In genomic region chr4:52076731-52077130, GRCh38 we compare ENCODE assay signal across 12 cellular contexts. TPM values are rescaled to one million over a fixed set of nuclear protein-coding genes. Genes with fewer than 3 reads are reported as not detected.
DNase-seq lines count a peak whose midpoint lies in the region; ATAC-seq and TF ChIP-seq lines count a peak whose summit lies in the region.
"Had no signal": no experiment of that assay in that cellular context is flagged by ENCODE, and none has a peak within 500 bp of the region (broad histone marks: within the 10 kb centered on the region; RNA-seq: fewer than 3 reads in every experiment).

No MANE protein-coding gene starts in this region.

- no peak for TF ChIP-seq POLR2A in esophagus muscularis mucosa (IDR thresholded peaks at IDR 0.05; ENCODE audit: low read depth)
- no peak for TF ChIP-seq POLR2A in sigmoid colon (IDR thresholded peaks at IDR 0.05)

- no peak overlapping the region for H3K9ac ChIP-seq in skeletal muscle satellite cell (ENCODE audit: low read depth, low read length)

- DNase-seq in esophagus muscularis mucosa (ENCODE audit: extremely low spot score), result no peak
- DNase-seq in kidney tubule cell (ENCODE audit: low spot score), result peak; percentile 25
- no peak for DNase-seq in NCI-H2227 treated with DMSO at 0.1 percent for 48 hours (lab: John Stamatoyannopoulos, UW)
- no peak for DNase-seq in NCI-H2029 (lab: John Stamatoyannopoulos, UW)
- DNase-seq in sigmoid colon, result no peak
- DNase-seq: activated B cell treated with CpG ODN at 0.5 μM for 24 hours; activated T-cell treated with anti-CD3 and anti-CD28 coated beads, Interleukin-2, amount 50 U/mL, for 48 hours; NCI-H526 treated with DMSO at 0.1 percent for 48 hours; SHP77 treated with DMSO at 0.1 percent for 48 hours had no signal

- intact Hi-C loops in esophagus muscularis mucosa (cut with DNase I) (no loop called here), sigmoid colon (cut with DNase I) (no loop called here)

- H3K27me3 ChIP-seq in esophagus muscularis mucosa (peaks cover 0 to 11% (median 1%) of the 10 kb centered on the region in 4 donors), skeletal muscle satellite cell (ENCODE audit: control insufficient read depth, insufficient read depth, low read length) (peaks cover 15% of the 10 kb centered on the region), sigmoid colon (peaks cover 0 to 16% (median 0%) of the 10 kb centered on the region in 3 donors)

- H3K4me2 ChIP-seq in skeletal muscle satellite cell (ENCODE audit: low read length), result peak overlapping the region; percentile 72

- peak; percentile 72 for ATAC-seq in SK-N-SH treated with all-trans-retinoic acid at 6 μM for 48 hours
- no peak for ATAC-seq in GM21619 (IDR thresholded peaks at IDR 0.05; ENCODE audit: unreplicated experiment)

- no peak overlapping the region for H3K27ac ChIP-seq in esophagus muscularis mucosa (replicated peaks in 1 of 4)
- H3K27ac ChIP-seq in sigmoid colon, result no peak overlapping the region

- TF ChIP-seq CTCF in esophagus muscularis mucosa (IDR thresholded peaks at IDR 0.05) (no peak), sigmoid colon (IDR thresholded peaks at IDR 0.05) (no peak)

- H3K9me3 ChIP-seq in esophagus muscularis mucosa, result no peaks in the 10 kb centered on the region
- no peaks in the 10 kb centered on the region for H3K9me3 ChIP-seq in skeletal muscle satellite cell (replicated peaks; ENCODE audit: low read length)
- no peaks in the 10 kb centered on the region for H3K9me3 ChIP-seq in sigmoid colon

- H3K36me3 ChIP-seq in esophagus muscularis mucosa (no peaks in the 10 kb centered on the region), skeletal muscle satellite cell (ENCODE audit: insufficient read depth, low read length) (no peaks in the 10 kb centered on the region), sigmoid colon (no peaks in the 10 kb centered on the region)

- 10% methylated on average over 18 of the region's 26 CpGs for WGBS in esophagus muscularis mucosa
- 15 to 76% methylated on average over 26 of the region's 26 CpGs for WGBS in sigmoid colon, 2 donors

- H3K4me1 ChIP-seq in esophagus muscularis mucosa, result peaks cover 0 to 6% (median 5%) of the 10 kb centered on the region in 4 donors
- no peaks in the 10 kb centered on the region for H3K4me1 ChIP-seq in skeletal muscle satellite cell (ENCODE audit: control insufficient read depth, insufficient read depth, low read length)
- peaks cover 0 to 5% (median 0%) of the 10 kb centered on the region in 4 donors for H3K4me1 ChIP-seq in sigmoid colon

- H3K4me3 ChIP-seq in esophagus muscularis mucosa, result peak overlapping the region in 3 of 4 donors; percentile 17 to 34 (median 27)
- H3K4me3 ChIP-seq in skeletal muscle satellite cell (ENCODE audit: low read length), result peak overlapping the region; percentile 49
- peak overlapping the region in 1 of 4 donors; percentile 18 for H3K4me3 ChIP-seq in sigmoid colon

- no peak for TF ChIP-seq EP300 in esophagus muscularis mucosa (IDR thresholded peaks at IDR 0.05)
- no peak for TF ChIP-seq EP300 in sigmoid colon (IDR thresholded peaks at IDR 0.05)

TF ChIP-seq in SK-N-SH treated with all-trans-retinoic acid at 6 μM for 48 hours, 23 proteins besides CTCF, POLR2A, EP300 and RAD21 (continues in another document):
- no peak for TF ChIP-seq SNAI2 (CRISPR knock-in tag; IDR thresholded peaks at IDR 0.05)
- no peak for TF ChIP-seq PATZ1 (CRISPR knock-in tag; IDR thresholded peaks at IDR 0.05; ENCODE audit: borderline replicate concordance)
- TF ChIP-seq PPARA (CRISPR knock-in tag; IDR thresholded peaks at IDR 0.05; ENCODE audit: borderline replicate concordance), result no peak
- TF ChIP-seq TSHZ2 (CRISPR knock-in tag; IDR thresholded peaks at IDR 0.05), result no peak
- TF ChIP-seq TCF4 (CRISPR knock-in tag; IDR thresholded peaks at IDR 0.05; ENCODE audit: borderline replicate concordance), result no peak
- TF ChIP-seq ZNF8 (CRISPR knock-in tag; IDR thresholded peaks at IDR 0.05), result no peak
- no peak for TF ChIP-seq ZFP3 (CRISPR knock-in tag; IDR thresholded peaks at IDR 0.05)
- no peak for TF ChIP-seq RARB (CRISPR knock-in tag; IDR thresholded peaks at IDR 0.05)
- no peak for TF ChIP-seq POU6F1 (CRISPR knock-in tag; IDR thresholded peaks at IDR 0.05; ENCODE audit: borderline replicate concordance, low read depth)
- TF ChIP-seq ZNF565 (CRISPR knock-in tag; conservative IDR thresholded peaks at IDR 0.05; ENCODE audit: low read depth), result no peak
- no peak for TF ChIP-seq CSRNP3 (CRISPR knock-in tag; IDR thresholded peaks at IDR 0.05)
- no peak for TF ChIP-seq BACH2 (CRISPR knock-in tag; IDR thresholded peaks at IDR 0.05; ENCODE audit: borderline replicate concordance)
- TF ChIP-seq CSDC2 (CRISPR knock-in tag; IDR thresholded peaks at IDR 0.05), result no peak
- TF ChIP-seq ZC3H10 (CRISPR knock-in tag; IDR thresholded peaks at IDR 0.05), result no peak

RNA-seq across cellular contexts. Expression of gene SPATA18, which starts 25.6 kb away (rescaled TPM):
- 1 to 10 TPM; 3.2 to 7.5 (median 5.4) TPM for total RNA-seq in esophagus muscularis mucosa
- 5.9 and 9.6 TPM in 2 replicates for total RNA-seq in skeletal muscle satellite cell (2012; rRNA removed)
- 10 to 100 TPM in 1 of 4 donors, 1 to 10 TPM in 3; 1.8 to 13.0 (median 2.5) TPM for total RNA-seq in sigmoid colon
- polyA plus RNA-seq in sigmoid colon, result 1 to 10 TPM; 2.6 to 6.6 (median 4.4) TPM

RNA-seq across cellular contexts. Expression of gene SGCB, which starts 38.6 kb away (rescaled TPM):
- total RNA-seq in esophagus muscularis mucosa (10 to 100 TPM; 56.5 to 99.7 (median 77.3) TPM), sigmoid colon (10 to 100 TPM; 57.7 to 92.7 (median 78.0) TPM)
- total RNA-seq in skeletal muscle satellite cell (2012; rRNA removed), result 18.0 and 19.4 TPM in 2 replicates
- polyA plus RNA-seq in sigmoid colon, result 10 to 100 TPM in 1 of 3 donors, 1 to 10 TPM in 2; 3.7 to 11.8 (median 5.4) TPM

RNA-seq across cellular contexts. Expression of gene LRRC66, which starts 56.6 kb away (rescaled TPM):
- total RNA-seq in esophagus muscularis mucosa (1 to 10 TPM in 1 of 4 donors, under 1 TPM in 3; 0.17 to 1.2 (median 0.54) TPM), sigmoid colon (1 to 10 TPM in 1 of 4 donors, under 1 TPM in 3; 0.36 to 3.9 (median 0.75) TPM)
- 0.44 and 0.51 TPM in 2 replicates for total RNA-seq in skeletal muscle satellite cell (2012; rRNA removed)
- 1 to 10 TPM; 1.6 to 3.5 (median 1.8) TPM for polyA plus RNA-seq in sigmoid colon
